ENCODE assay signal across 1 cellular context in genomic region chr9:136952876-136953770, GRCh38.
TF ChIP-seq lines count a peak whose summit lies in the region.

No MANE protein-coding gene starts in this region.

TF ChIP-seq in GM23338, 12 proteins besides CTCF, POLR2A, EP300 and RAD21 (continued from another document):
- TF ChIP-seq, protein P1, sequence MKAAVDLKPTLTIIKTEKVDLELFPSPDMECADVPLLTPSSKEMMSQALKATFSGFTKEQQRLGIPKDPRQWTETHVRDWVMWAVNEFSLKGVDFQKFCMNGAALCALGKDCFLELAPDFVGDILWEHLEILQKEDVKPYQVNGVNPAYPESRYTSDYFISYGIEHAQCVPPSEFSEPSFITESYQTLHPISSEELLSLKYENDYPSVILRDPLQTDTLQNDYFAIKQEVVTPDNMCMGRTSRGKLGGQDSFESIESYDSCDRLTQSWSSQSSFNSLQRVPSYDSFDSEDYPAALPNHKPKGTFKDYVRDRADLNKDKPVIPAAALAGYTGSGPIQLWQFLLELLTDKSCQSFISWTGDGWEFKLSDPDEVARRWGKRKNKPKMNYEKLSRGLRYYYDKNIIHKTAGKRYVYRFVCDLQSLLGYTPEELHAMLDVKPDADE (IDR thresholded peaks at IDR 0.05): no peak
- no peak for TF ChIP-seq NANOG (IDR thresholded peaks at IDR 0.05; ENCODE audit: borderline replicate concordance)
- no peak for TF ChIP-seq STAT1 (IDR thresholded peaks at IDR 0.05; ENCODE audit: unreplicated experiment)
- TF ChIP-seq EZH2phosphoT487 (IDR thresholded peaks at IDR 0.05; ENCODE audit: unreplicated experiment): no peak
- no peak for TF ChIP-seq ZNF331 (CRISPR knock-in tag; IDR thresholded peaks at IDR 0.05; ENCODE audit: low read depth)
- TF ChIP-seq CREB1 (CRISPR knock-in tag; IDR thresholded peaks at IDR 0.05; ENCODE audit: low read depth): no peak
